ENCODE assay signal across 8 cellular contexts in genomic region chr6:112296122-112296521, GRCh38. TPM values are rescaled to one million over a fixed set of nuclear protein-coding genes. Genes with fewer than 3 reads are reported as not detected.
A peak's percentile ranks its signal among the peaks of the same experiment; 100 is the strongest.
DNase-seq lines count a peak whose midpoint lies in the region; ATAC-seq and TF ChIP-seq lines count a peak whose summit lies in the region.

No MANE protein-coding gene starts in this region.

- ATAC-seq in GM21390 (IDR thresholded peaks at IDR 0.05; ENCODE audit: unreplicated experiment) (peak; percentile 49), foreskin keratinocyte (peak; percentile 63)

- no peaks in the 10 kb centered on the region for H3F3A ChIP-seq in OCI-LY1 (ENCODE audit: insufficient read depth, low read length)

- no peaks in the 10 kb centered on the region for H3K36me3 ChIP-seq in OCI-LY1 (ENCODE audit: insufficient read depth, low read length)

- H3K27ac ChIP-seq in OCI-LY1 (ENCODE audit: low read depth, low read length, poor library complexity, severe bottlenecking) = no peak overlapping the region
- H3K27ac ChIP-seq in foreskin keratinocyte = no peak overlapping the region

- TF ChIP-seq CTCF in OCI-LY1 (IDR thresholded peaks at IDR 0.05; ENCODE audit: low read length) (peak; percentile 47), foreskin keratinocyte (conservative IDR thresholded peaks at IDR 0.05) (peak; percentile 61)

- H4K20me1 ChIP-seq in OCI-LY1 (ENCODE audit: insufficient read depth, low read length) = no peaks in the 10 kb centered on the region

- DNase-seq in Daoy (ENCODE audit: low read depth) (peak; percentile 74), foreskin keratinocyte (peak in 1 of 2 donors; percentile 27), T1000 (lab: John Stamatoyannopoulos, UW) (no peak), mucosa of gallbladder (ENCODE audit: low spot score) (no peak), hippocampal formation (lab: John Stamatoyannopoulos, UW) (no peak), ureter (ENCODE audit: low spot score) (no peak)

- H3K4me3 ChIP-seq in OCI-LY1 (ENCODE audit: low read depth, low read length, poor library complexity, severe bottlenecking) = no peak overlapping the region

- no peaks in the 10 kb centered on the region for H3K9me3 ChIP-seq in OCI-LY1 (ENCODE audit: low read length)

- H3K9ac ChIP-seq in OCI-LY1 (ENCODE audit: low read length) = no peak overlapping the region

- H3K9me2 ChIP-seq in OCI-LY1 (ENCODE audit: low read depth, low read length) = no peaks in the 10 kb centered on the region

- no peaks in the 10 kb centered on the region for H3K4me1 ChIP-seq in OCI-LY1 (ENCODE audit: insufficient read depth, low read length, severe bottlenecking)
- peaks cover 12% of the 10 kb centered on the region for H3K4me1 ChIP-seq in foreskin keratinocyte

- H3K79me2 ChIP-seq in OCI-LY1 (ENCODE audit: insufficient read depth, low read length) = no peaks in the 10 kb centered on the region

- H3K27me3 ChIP-seq in OCI-LY1 (ENCODE audit: insufficient read depth, low read length) (no peaks in the 10 kb centered on the region), foreskin keratinocyte (no peaks in the 10 kb centered on the region)

- H3K4me2 ChIP-seq in OCI-LY1 (ENCODE audit: low read length) = no peak overlapping the region

- no peak overlapping the region for H2AFZ ChIP-seq in OCI-LY1 (ENCODE audit: low read length)

RNA-seq across cellular contexts. Expression of gene LAMA4, which starts 41.8 kb away (rescaled TPM):
- 66.6 and 76.5 TPM in 2 replicates for total RNA-seq in Daoy (2014; rRNA removed; shearing (Covaris generic))
- total RNA-seq in foreskin keratinocyte = not detected in 2 replicates
- 0.08 and 0.15 TPM in 2 replicates for polyA plus RNA-seq in foreskin keratinocyte
- total RNA-seq in mucosa of gallbladder = 67.8 TPM
- total RNA-seq in ureter = 54.7 TPM

RNA-seq across cellular contexts. Expression of gene RFPL4B, which starts 51.0 kb away (rescaled TPM):
- not detected in 2 replicates for total RNA-seq in Daoy (2014; rRNA removed; shearing (Covaris generic))
- total RNA-seq in foreskin keratinocyte = not detected in 2 replicates
- not detected in 2 replicates for polyA plus RNA-seq in foreskin keratinocyte
- not detected for total RNA-seq in mucosa of gallbladder
- not detected for total RNA-seq in ureter

Comparison
In these comparisons a context has a peak if more than half of its experiments do, and no peak if none do; other contexts are left out.
1. RNA of gene LAMA4, which starts 41.8 kb away (total RNA-seq): 66.6 to 76.5 TPM in Daoy, 67.8 TPM in mucosa of gallbladder (single experiment) and 54.7 TPM in ureter (single experiment); not detected in foreskin keratinocyte; every median in the first group is over 10 times any median in the second.